Comparison of ENCODE assay signal across 8 cellular contexts in the genomic region with DNA sequence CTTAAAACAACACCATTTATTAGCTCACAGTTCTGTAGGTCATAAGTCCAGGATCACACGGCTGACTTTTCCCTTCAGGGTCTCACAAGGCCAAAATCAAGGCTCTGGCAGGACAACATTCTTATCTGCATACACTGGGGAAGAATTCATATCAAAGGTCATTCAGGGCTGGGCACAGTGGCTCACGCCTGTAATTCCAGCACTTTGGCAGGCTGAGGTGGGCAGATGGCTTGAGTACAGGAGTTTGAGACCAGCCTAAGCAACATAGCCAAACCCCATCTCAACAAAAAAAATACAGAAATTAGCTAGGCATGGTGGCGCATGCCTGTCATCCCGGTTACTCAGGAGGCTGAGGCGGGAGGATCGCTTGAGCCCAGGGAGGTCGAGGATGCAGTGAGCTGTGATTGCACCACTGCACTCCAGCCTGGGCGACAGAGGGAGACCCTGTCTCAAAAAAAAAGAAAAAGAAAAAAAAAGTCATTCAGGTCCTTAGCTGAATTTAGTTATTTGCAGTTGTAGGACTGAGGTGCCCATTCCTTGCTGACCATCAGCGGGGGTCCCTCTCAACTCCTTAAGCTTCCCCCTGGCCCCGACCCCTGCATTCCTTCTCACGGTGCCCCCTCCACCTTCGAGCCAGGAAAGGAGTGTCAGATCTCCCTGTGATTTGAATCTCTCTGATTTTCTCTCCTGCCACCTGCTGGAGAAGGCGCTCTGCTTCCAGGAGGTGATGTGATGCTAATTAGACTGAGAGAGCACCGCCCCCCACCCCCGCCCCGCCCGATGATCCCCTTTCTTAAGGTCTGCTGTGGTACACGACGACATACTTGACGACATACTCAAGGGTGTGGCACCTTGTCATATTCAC.
A peak's percentile ranks its signal among the peaks of the same experiment; 100 is the strongest.
DNase-seq lines count a peak whose midpoint lies in the region; ATAC-seq and TF ChIP-seq lines count a peak whose summit lies in the region.

No MANE protein-coding gene starts in this region.

- no peaks in the 10 kb centered on the region for H3K27me3 Mint-ChIP-seq in activated T-cell treated with anti-CD3 and anti-CD28 coated beads, Interleukin-2, amount 50 U/mL, for 24 hours
- H3K27me3 Mint-ChIP-seq in CD4-positive, alpha-beta memory T cell = no peaks in the 10 kb centered on the region
- H3K27me3 Mint-ChIP-seq in CD8-positive, alpha-beta memory T cell = peaks cover 0 to 2% of the 10 kb centered on the region in 2 donors

- no peaks in the 10 kb centered on the region for H3K27me3 ChIP-seq in testis
- H3K27me3 ChIP-seq in CD4-positive, alpha-beta memory T cell (ENCODE audit: insufficient read depth, low read length) = no peaks in the 10 kb centered on the region
- no peaks in the 10 kb centered on the region for H3K27me3 ChIP-seq in CD8-positive, alpha-beta memory T cell (ENCODE audit: insufficient read depth, low read length, poor library complexity, severe bottlenecking)

- no peak for TF ChIP-seq POLR2A in testis (IDR thresholded peaks at IDR 0.05)

- no peaks in the 10 kb centered on the region for H3K36me3 ChIP-seq in testis (ENCODE audit: low read depth, missing control alignments)
- peaks cover 9% of the 10 kb centered on the region for H3K36me3 ChIP-seq in CD4-positive, alpha-beta memory T cell (ENCODE audit: insufficient read depth, low read length)
- H3K36me3 ChIP-seq in CD8-positive, alpha-beta memory T cell (ENCODE audit: insufficient read depth, low read length) = peaks cover 4% of the 10 kb centered on the region

- peaks cover 3% of the 10 kb centered on the region for H3K4me1 Mint-ChIP-seq in activated T-cell treated with anti-CD3 and anti-CD28 coated beads, Interleukin-2, amount 50 U/mL, for 24 hours (ENCODE audit: low read depth)
- peaks cover 0 to 7% (median 6%) of the 10 kb centered on the region in 4 donors for H3K4me1 Mint-ChIP-seq in CD4-positive, alpha-beta memory T cell
- peaks cover 0 to 10% (median 9%) of the 10 kb centered on the region in 3 donors for H3K4me1 Mint-ChIP-seq in CD8-positive, alpha-beta memory T cell

- no peak overlapping the region for H3K4me3 ChIP-seq in testis
- H3K4me3 ChIP-seq in CD4-positive, alpha-beta memory T cell (ENCODE audit: low read length in 2 of 2) = no peak overlapping the region
- no peak overlapping the region for H3K4me3 ChIP-seq in CD8-positive, alpha-beta memory T cell (ENCODE audit: low read length)

- peak overlapping the region; percentile 14 to 17 for H3K27ac ChIP-seq in testis
- H3K27ac ChIP-seq in CD4-positive, alpha-beta memory T cell (ENCODE audit: low read depth, low read length) = no peak overlapping the region
- no peak overlapping the region for H3K27ac ChIP-seq in CD8-positive, alpha-beta memory T cell (ENCODE audit: low read depth, low read length)

- POLR2A ChIA-PET in CD4-positive, alpha-beta memory T cell (lab: Charles Lee; ENCODE audit: partially characterized antibody) = no interaction called here
- POLR2A ChIA-PET in CD8-positive, alpha-beta memory T cell (lab: Charles Lee) = no interaction called here

- H3K36me3 Mint-ChIP-seq in activated T-cell treated with anti-CD3 and anti-CD28 coated beads, Interleukin-2, amount 50 U/mL, for 24 hours (ENCODE audit: low read depth) = peaks cover 27% of the 10 kb centered on the region
- H3K36me3 Mint-ChIP-seq in CD4-positive, alpha-beta memory T cell = peaks cover 21 to 40% of the 10 kb centered on the region in 2 donors
- peaks cover 5 to 54% (median 6%) of the 10 kb centered on the region in 3 donors for H3K36me3 Mint-ChIP-seq in CD8-positive, alpha-beta memory T cell

- peaks cover 25% of the 10 kb centered on the region for H3K4me1 ChIP-seq in testis
- no peaks in the 10 kb centered on the region for H3K4me1 ChIP-seq in CD4-positive, alpha-beta memory T cell (ENCODE audit: insufficient read depth, low read length)
- no peaks in the 10 kb centered on the region for H3K4me1 ChIP-seq in CD8-positive, alpha-beta memory T cell (ENCODE audit: insufficient read depth, low read length)

- ATAC-seq in HG02973 (IDR thresholded peaks at IDR 0.05; ENCODE audit: unreplicated experiment) = no peak

- CTCF ChIA-PET in CD4-positive, alpha-beta memory T cell (lab: Charles Lee; ENCODE audit: partially characterized antibody) = no interaction called here
- CTCF ChIA-PET in CD8-positive, alpha-beta memory T cell (lab: Charles Lee) = no interaction called here

- H3K27ac Mint-ChIP-seq in activated T-cell treated with anti-CD3 and anti-CD28 coated beads, Interleukin-2, amount 50 U/mL, for 24 hours = peak overlapping the region; percentile 2
- peak overlapping the region in 1 of 7 donors; percentile 73 for H3K27ac Mint-ChIP-seq in CD4-positive, alpha-beta memory T cell
- H3K27ac Mint-ChIP-seq in CD8-positive, alpha-beta memory T cell = peak overlapping the region in 4 of 8 donors; percentile 37 to 65 (median 52)

- WGBS in testis, 2 donors = 66 to 67% methylated on average over 20 of the region's 20 CpGs

- H3K9me3 Mint-ChIP-seq in activated T-cell treated with anti-CD3 and anti-CD28 coated beads, Interleukin-2, amount 50 U/mL, for 24 hours = no peaks in the 10 kb centered on the region
- no peaks in the 10 kb centered on the region for H3K9me3 Mint-ChIP-seq in CD4-positive, alpha-beta memory T cell
- H3K9me3 Mint-ChIP-seq in CD8-positive, alpha-beta memory T cell = no peaks in the 10 kb centered on the region

- intact Hi-C loops in testis (cut with DNase I; ENCODE audit: low total_unique reads) = no loop called here
- intact Hi-C loops in CD4-positive, alpha-beta memory T cell (cut with micrococcal nuclease) = no loop called here

- DNase-seq in activated T-cell treated with anti-CD3 and anti-CD28 coated beads, Interleukin-2, amount 50 U/mL, for 24 hours = no peak
- DNase-seq in activated T-cell treated with anti-CD3 and anti-CD28 coated beads, Interleukin-2, amount 50 U/mL, for 1 hour = no peak
- DNase-seq in SK-MEL-5 (ENCODE audit: low read depth, low spot score) (peak; percentile 65), hippocampal formation (lab: John Stamatoyannopoulos, UW) (peak; percentile 5 to 25), testis (peak; percentile 66)
- DNase-seq in CD4-positive, alpha-beta memory T cell = no peak
- DNase-seq in CD8-positive, alpha-beta memory T cell = no peak

- in situ Hi-C loops in SK-MEL-5 (cut with HindIII; ENCODE audit: low pct_unique_long_range_greater_than_20kb, low sequenced_read_pairs) = no loop called here

- H3K4me3 Mint-ChIP-seq in activated T-cell treated with anti-CD3 and anti-CD28 coated beads, Interleukin-2, amount 50 U/mL, for 24 hours = no peak overlapping the region
- H3K4me3 Mint-ChIP-seq in CD4-positive, alpha-beta memory T cell = no peak overlapping the region
- H3K4me3 Mint-ChIP-seq in CD8-positive, alpha-beta memory T cell = no peak overlapping the region

- H3K9me3 ChIP-seq in testis = no peaks in the 10 kb centered on the region
- H3K9me3 ChIP-seq in CD4-positive, alpha-beta memory T cell (ENCODE audit: control insufficient read depth in 1 of 2, low read length in 2 of 2) = no peaks in the 10 kb centered on the region
- H3K9me3 ChIP-seq in CD8-positive, alpha-beta memory T cell (ENCODE audit: low read length) = no peaks in the 10 kb centered on the region

- peak in 1 of 3 experiments; percentile 16 for TF ChIP-seq CTCF in testis (IDR thresholded peaks at IDR 0.05)

Comparison
In these comparisons a context has a peak if more than half of its experiments do, and no peak if none do; other contexts are left out.
1. DNase-seq: peak in SK-MEL-5 (single experiment), hippocampal formation (2 of 2) and testis (single experiment); none in activated T-cell treated with anti-CD3 and anti-CD28 coated beads, Interleukin-2, amount 50 U/mL, for 24 hours (single experiment), activated T-cell treated with anti-CD3 and anti-CD28 coated beads, Interleukin-2, amount 50 U/mL, for 1 hour (single experiment), CD4-positive, alpha-beta memory T cell (0 of 5) and CD8-positive, alpha-beta memory T cell (0 of 5).
2. H3K27ac ChIP-seq: peak in testis (2 of 2); none in CD4-positive, alpha-beta memory T cell (single experiment) and CD8-positive, alpha-beta memory T cell (single experiment).